19 cellular contexts compared by ENCODE assay signal in the genomic region with DNA sequence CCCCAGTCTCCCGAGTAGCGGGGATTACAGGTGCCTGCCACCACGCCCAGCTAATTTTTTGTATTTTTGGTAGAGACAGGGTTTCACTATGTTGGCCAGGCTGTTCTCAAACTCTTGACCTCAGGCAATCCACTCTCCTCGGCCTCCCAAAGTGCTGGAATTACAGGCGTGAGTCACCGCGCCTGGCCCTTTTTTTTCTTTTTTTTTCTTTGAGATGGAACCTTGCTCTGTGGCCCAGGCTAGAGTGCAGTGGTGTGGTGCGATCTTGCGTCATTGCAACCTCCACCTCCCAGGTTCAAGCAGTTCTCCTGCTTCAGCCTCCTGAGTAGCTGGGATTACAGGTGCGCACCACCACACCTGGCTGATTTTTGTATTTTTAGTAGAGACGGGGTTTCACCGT. TPM values are rescaled to one million over a fixed set of nuclear protein-coding genes. Genes with fewer than 3 reads are reported as not detected.
"Had no signal": no experiment of that assay in that cellular context is flagged by ENCODE, and none has a peak within 500 bp of the region (broad histone marks: within the 10 kb centered on the region; RNA-seq: fewer than 3 reads in every experiment).

No MANE protein-coding gene starts in this region.

RNA-seq across cellular contexts. Expression of a gene that starts 27.0 kb away (rescaled TPM):
- total RNA-seq: activated CD4-positive, alpha-beta memory T cell treated with anti-CD3 and anti-CD28 coated beads, Interleukin-2, amount 10 ng/mL, durations not matched to agents 7 days and 5 days; activated CD4-positive, alpha-beta T cell treated with anti-CD3 and anti-CD28 coated beads for 36 hours; activated CD4-positive, alpha-beta T cell treated with anti-CD3 and anti-CD28 coated beads, Interleukin-2, amount 10 ng/mL, durations not matched to agents 24 days and 14 days; activated naive CD8-positive, alpha-beta T cell treated with anti-CD3 and anti-CD28 coated beads for 36 hours; activated T-cell treated with anti-CD3 and anti-CD28 coated beads, Interleukin-2, amount 50 U/mL, for 72 hours; adrenal gland; ascending aorta; bronchial epithelial cell; cardiac septum; chondrocyte; dermis blood vessel endothelial cell; endothelial cell of umbilical vein; esophagus squamous epithelium; fibroblast of lung; fibroblast of villous mesenchyme; gastroesophageal sphincter; glomerular endothelial cell; T-cell; T-helper 17 cell had no signal
